Comparison of ENCODE assay signal across 1 cellular context in genomic region chr17:29257756-29258155, GRCh38.
TF ChIP-seq lines count a peak whose summit lies in the region.

No MANE protein-coding gene starts in this region.

TF ChIP-seq in SK-N-SH, 30 proteins besides CTCF, POLR2A, EP300 and RAD21 (continued from another document):
- TF ChIP-seq, protein P1, sequence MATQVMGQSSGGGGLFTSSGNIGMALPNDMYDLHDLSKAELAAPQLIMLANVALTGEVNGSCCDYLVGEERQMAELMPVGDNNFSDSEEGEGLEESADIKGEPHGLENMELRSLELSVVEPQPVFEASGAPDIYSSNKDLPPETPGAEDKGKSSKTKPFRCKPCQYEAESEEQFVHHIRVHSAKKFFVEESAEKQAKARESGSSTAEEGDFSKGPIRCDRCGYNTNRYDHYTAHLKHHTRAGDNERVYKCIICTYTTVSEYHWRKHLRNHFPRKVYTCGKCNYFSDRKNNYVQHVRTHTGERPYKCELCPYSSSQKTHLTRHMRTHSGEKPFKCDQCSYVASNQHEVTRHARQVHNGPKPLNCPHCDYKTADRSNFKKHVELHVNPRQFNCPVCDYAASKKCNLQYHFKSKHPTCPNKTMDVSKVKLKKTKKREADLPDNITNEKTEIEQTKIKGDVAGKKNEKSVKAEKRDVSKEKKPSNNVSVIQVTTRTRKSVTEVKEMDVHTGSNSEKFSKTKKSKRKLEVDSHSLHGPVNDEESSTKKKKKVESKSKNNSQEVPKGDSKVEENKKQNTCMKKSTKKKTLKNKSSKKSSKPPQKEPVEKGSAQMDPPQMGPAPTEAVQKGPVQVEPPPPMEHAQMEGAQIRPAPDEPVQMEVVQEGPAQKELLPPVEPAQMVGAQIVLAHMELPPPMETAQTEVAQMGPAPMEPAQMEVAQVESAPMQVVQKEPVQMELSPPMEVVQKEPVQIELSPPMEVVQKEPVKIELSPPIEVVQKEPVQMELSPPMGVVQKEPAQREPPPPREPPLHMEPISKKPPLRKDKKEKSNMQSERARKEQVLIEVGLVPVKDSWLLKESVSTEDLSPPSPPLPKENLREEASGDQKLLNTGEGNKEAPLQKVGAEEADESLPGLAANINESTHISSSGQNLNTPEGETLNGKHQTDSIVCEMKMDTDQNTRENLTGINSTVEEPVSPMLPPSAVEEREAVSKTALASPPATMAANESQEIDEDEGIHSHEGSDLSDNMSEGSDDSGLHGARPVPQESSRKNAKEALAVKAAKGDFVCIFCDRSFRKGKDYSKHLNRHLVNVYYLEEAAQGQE (IDR thresholded peaks at IDR 0.05; ENCODE audit: low read depth, low read length) = no peak
- TF ChIP-seq YY1 (IDR thresholded peaks at IDR 0.05; ENCODE audit: low read depth) = no peak
- TF ChIP-seq TCF12 (IDR thresholded peaks at IDR 0.05) = no peak
- no peak for TF ChIP-seq NFIC (IDR thresholded peaks at IDR 0.05; ENCODE audit: borderline replicate concordance)
- no peak for TF ChIP-seq TAF1 (IDR thresholded peaks at IDR 0.05; ENCODE audit: borderline replicate concordance, low read depth, low read length)
- no peak for TF ChIP-seq EZH2phosphoT487 (IDR thresholded peaks at IDR 0.05; ENCODE audit: borderline replicate concordance, low read depth)
TF ChIP-seq in SK-N-SH: peak in this region for 0.
